22 cellular contexts compared by ENCODE assay signal in the genomic region with DNA sequence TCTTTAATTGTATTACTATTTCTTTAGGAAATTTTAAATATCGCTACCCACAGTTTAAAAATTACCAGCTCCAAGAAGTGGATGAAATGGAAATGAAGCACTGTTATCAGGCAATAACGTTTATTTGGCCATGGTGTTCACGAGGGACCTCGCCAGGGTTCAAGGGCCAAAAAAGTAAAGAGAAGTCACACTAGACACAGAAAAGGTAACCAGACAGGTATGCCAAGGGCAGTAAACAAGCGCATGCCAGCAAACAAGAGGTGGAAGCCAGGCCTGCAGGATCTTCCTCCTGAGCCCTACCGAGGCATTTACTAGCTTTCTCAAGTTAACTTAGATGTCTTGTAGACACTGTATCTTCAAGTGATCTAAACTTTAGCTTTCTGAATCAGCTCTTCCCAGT.
"Had no signal": no experiment of that assay in that cellular context is flagged by ENCODE, and none has a peak within 500 bp of the region (broad histone marks: within the 10 kb centered on the region; RNA-seq: fewer than 3 reads in every experiment).

No MANE protein-coding gene starts in this region.

- ATAC-seq: foreskin keratinocyte; gastroesophageal sphincter; heart left ventricle; lower lobe of right lung; naive thymus-derived CD4-positive, alpha-beta T cell had no signal

- H3K4me1 ChIP-seq: foreskin keratinocyte, lower lobe of right lung had no signal

- H3K4me2 ChIP-seq: hepatocyte had no signal

- H3K79me2 ChIP-seq: hepatocyte had no signal

- H2AFZ ChIP-seq: hepatocyte had no signal

- H3K27me3 ChIP-seq: dorsolateral prefrontal cortex, esophagus muscularis mucosa, foreskin keratinocyte, gastroesophageal sphincter, heart left ventricle, hepatocyte had no signal

- H3K4me3 ChIP-seq: coronary artery, dorsolateral prefrontal cortex, esophagus muscularis mucosa, gastroesophageal sphincter, heart left ventricle, hepatocyte, left ventricle myocardium inferior, lower lobe of right lung had no signal

- FAIRE-seq: colon, endothelial cell of umbilical vein, frontal cortex, kidney had no signal

- H3K27ac ChIP-seq: coronary artery, dorsolateral prefrontal cortex, esophagus muscularis mucosa, foreskin keratinocyte, gastroesophageal sphincter, heart left ventricle, lower lobe of right lung had no signal

- H3K9me3 ChIP-seq: esophagus muscularis mucosa, gastroesophageal sphincter, heart left ventricle, left ventricle myocardium inferior, lower lobe of right lung had no signal

- DNase-seq: dermis blood vessel endothelial cell; dorsolateral prefrontal cortex; effector CD4-positive, alpha-beta T cell; effector memory CD4-positive, alpha-beta T cell; foreskin keratinocyte; heart left ventricle; hypothalamus; immature natural killer cell; islet precursor cell; kidney; kidney glomerular epithelial cell; left ventricle myocardium inferior; lower lobe of right lung; mesenchymal stem cell; naive thymus-derived CD4-positive, alpha-beta T cell had no signal
